ENCODE assay signal across 15 cellular contexts in genomic region chr9:27154923-27155322, GRCh38. TPM values are rescaled to one million over a fixed set of nuclear protein-coding genes. Genes with fewer than 3 reads are reported as not detected.
DNase-seq lines count a peak whose midpoint lies in the region; ATAC-seq lines count a peak whose summit lies in the region.
"Had no signal": no experiment of that assay in that cellular context is flagged by ENCODE, and none has a peak within 500 bp of the region (broad histone marks: within the 10 kb centered on the region; RNA-seq: fewer than 3 reads in every experiment).

No MANE protein-coding gene starts in this region.

- peak; percentile 89 for DNase-seq in Daoy (ENCODE audit: low read depth)
- peak; percentile 76 for DNase-seq in NCI-H226
- peak; percentile 41 for DNase-seq in epithelial cell of prostate (ENCODE audit: low read depth, low spot score)
- DNase-seq in activated CD4-positive, alpha-beta T cell treated with anti-CD3 and anti-CD28 coated beads, Interleukin-2, amount 10 ng/mL, durations not matched to agents 7 days and 5 days, result no peak
- DNase-seq in HAP-1 (ENCODE audit: low spot score in 2 of 2), result no peak
- no peak for DNase-seq in NCI-H524 (lab: John Stamatoyannopoulos, UW)
- DNase-seq: Caco-2, endodermal cell had no signal

- H3K36me3 Mint-ChIP-seq in activated CD4-positive, alpha-beta T cell treated with anti-CD3 and anti-CD28 coated beads, Interleukin-2, amount 10 ng/mL, durations not matched to agents 7 days and 5 days (ENCODE audit: low read depth), result no peaks in the 10 kb centered on the region
- H3K36me3 Mint-ChIP-seq: memory B cell, WTC11 had no signal

- no peaks in the 10 kb centered on the region for H3K9me3 Mint-ChIP-seq in activated CD4-positive, alpha-beta T cell treated with anti-CD3 and anti-CD28 coated beads, Interleukin-2, amount 10 ng/mL, durations not matched to agents 7 days and 5 days
- H3K9me3 Mint-ChIP-seq: endodermal cell, memory B cell, WTC11 had no signal

- CTCF ChIA-PET in activated CD4-positive, alpha-beta T cell treated with anti-CD3 and anti-CD28 coated beads, Interleukin-2, amount 10 ng/mL, durations not matched to agents 7 days and 5 days (lab: Charles Lee), result no interaction called here

- H3K9me3 ChIP-seq in muscle layer of duodenum (ENCODE audit: control insufficient read depth in 1 of 2, low read length in 2 of 2), result no peaks in the 10 kb centered on the region
- no peaks in the 10 kb centered on the region for H3K9me3 ChIP-seq in HAP-1
- H3K9me3 ChIP-seq: Caco-2, thoracic aorta had no signal

- H3K4me1 ChIP-seq in muscle layer of duodenum (ENCODE audit: control insufficient read depth in 1 of 2, insufficient read depth in 2 of 2, low read length in 2 of 2) (peaks cover 4 to 27% of the 10 kb centered on the region in 2 donors), HAP-1 (no peaks in the 10 kb centered on the region)
- H3K4me1 ChIP-seq: Caco-2 had no signal

- ATAC-seq in activated CD4-positive, CD25-positive, alpha-beta regulatory T cell treated with anti-CD3 and anti-CD28 coated beads, Interleukin-2, amount 50 U/mL, for 24 hours, result no peak
- ATAC-seq: HCT116, WTC11 had no signal

- H3K4me3 ChIP-seq in muscle layer of duodenum (ENCODE audit: low read depth in 1 of 2, low read length in 2 of 2) (no peak overlapping the region), HAP-1 (no peak overlapping the region)
- H3K4me3 ChIP-seq: thoracic aorta had no signal

- in situ Hi-C loops in HAP-1 (cut with MboI; ENCODE audit: low sequenced_read_pairs), result loop anchor here (10.0 kb wide), 1 partner anchor 60 kb away; no protein-coding TSS in a partner anchor

- H3K27me3 ChIP-seq in muscle layer of duodenum (ENCODE audit: low read depth, low read length) (no peaks in the 10 kb centered on the region), HAP-1 (ENCODE audit: low read depth) (no peaks in the 10 kb centered on the region)

- POLR2A ChIA-PET in activated CD4-positive, alpha-beta T cell treated with anti-CD3 and anti-CD28 coated beads, Interleukin-2, amount 10 ng/mL, durations not matched to agents 7 days and 5 days (lab: Charles Lee), result no interaction called here

- no peaks in the 10 kb centered on the region for H3K4me1 Mint-ChIP-seq in activated CD4-positive, alpha-beta T cell treated with anti-CD3 and anti-CD28 coated beads, Interleukin-2, amount 10 ng/mL, durations not matched to agents 7 days and 5 days
- H3K4me1 Mint-ChIP-seq: endodermal cell, memory B cell had no signal

- no peaks in the 10 kb centered on the region for H3K27me3 Mint-ChIP-seq in activated CD4-positive, alpha-beta T cell treated with anti-CD3 and anti-CD28 coated beads, Interleukin-2, amount 10 ng/mL, durations not matched to agents 7 days and 5 days

- peak overlapping the region; percentile 41 for H3K27ac ChIP-seq in epithelial cell of prostate
- H3K27ac ChIP-seq in muscle layer of duodenum (ENCODE audit: low read length), result peak overlapping the region; percentile 41

- H3K4me3 Mint-ChIP-seq in activated CD4-positive, alpha-beta T cell treated with anti-CD3 and anti-CD28 coated beads, Interleukin-2, amount 10 ng/mL, durations not matched to agents 7 days and 5 days, result no peak overlapping the region
- H3K4me3 Mint-ChIP-seq: endodermal cell, memory B cell, WTC11 had no signal

- H3K27ac Mint-ChIP-seq in activated CD4-positive, alpha-beta T cell treated with anti-CD3 and anti-CD28 coated beads, Interleukin-2, amount 10 ng/mL, durations not matched to agents 7 days and 5 days, result no peak overlapping the region
- H3K27ac Mint-ChIP-seq: endodermal cell, memory B cell, WTC11 had no signal

- no peaks in the 10 kb centered on the region for H3K36me3 ChIP-seq in muscle layer of duodenum (ENCODE audit: control insufficient read depth in 1 of 2, insufficient read depth in 2 of 2, low read length in 2 of 2)
- no peaks in the 10 kb centered on the region for H3K36me3 ChIP-seq in HAP-1 (replicated peaks)
- H3K36me3 ChIP-seq: thoracic aorta had no signal

RNA-seq across cellular contexts. Expression of gene TEK, which starts 45.9 kb away (rescaled TPM):
- 9.3 and 11.3 TPM in 2 replicates for total RNA-seq in Daoy (2014; rRNA removed; shearing (Covaris generic))
- not detected for total RNA-seq in activated CD4-positive, alpha-beta T cell treated with anti-CD3 and anti-CD28 coated beads, Interleukin-2, amount 10 ng/mL, durations not matched to agents 7 days and 5 days
- total RNA-seq: Caco-2, OCI-LY7 had no signal

Comparison
In these comparisons a context has a peak if more than half of its experiments do, and no peak if none do; other contexts are left out.
1. DNase-seq: peak in Daoy (single experiment), NCI-H226 (single experiment) and epithelial cell of prostate (single experiment); none in activated CD4-positive, alpha-beta T cell treated with anti-CD3 and anti-CD28 coated beads, Interleukin-2, amount 10 ng/mL, durations not matched to agents 7 days and 5 days (single experiment), HAP-1 (0 of 2) and NCI-H524 (0 of 2).
2. RNA of gene TEK, which starts 45.9 kb away (total RNA-seq): 9.3 to 11.3 TPM in Daoy; not detected in activated CD4-positive, alpha-beta T cell treated with anti-CD3 and anti-CD28 coated beads, Interleukin-2, amount 10 ng/mL, durations not matched to agents 7 days and 5 days; every median in the first group is over 10 times any median in the second.